18 cellular contexts compared by ENCODE assay signal in genomic region chr2:199310654-199311275, GRCh38.
A peak's percentile ranks its signal among the peaks of the same experiment; 100 is the strongest.
DNase-seq lines count a peak whose midpoint lies in the region; ATAC-seq and TF ChIP-seq lines count a peak whose summit lies in the region.
"Had no signal": no experiment of that assay in that cellular context is flagged by ENCODE, and none has a peak within 500 bp of the region (broad histone marks: within the 10 kb centered on the region; RNA-seq: fewer than 3 reads in every experiment).

No MANE protein-coding gene starts in this region.

- no CpG with 5 or more reads among the region's 5 CpGs for WGBS in neuronal stem cell (ENCODE audit: extremely low coverage in 2 of 2, insufficient read length in 2 of 2, insufficient replicate concordance in 1 of 2), 2 donors

- H2BK15ac ChIP-seq in neuronal stem cell (ENCODE audit: low read length), result no peak overlapping the region

- H3K4me1 ChIP-seq in neuronal stem cell (ENCODE audit: control insufficient read depth in 2 of 2, insufficient read depth in 1 of 2, low read depth in 1 of 2, low read length in 2 of 2), result peaks cover 0 to 14% of the 10 kb centered on the region in 2 donors

- no peak overlapping the region for H3K18ac ChIP-seq in neuronal stem cell (ENCODE audit: low read length)

- no peaks in the 10 kb centered on the region for H3K27me3 Mint-ChIP-seq in activated CD8-positive, alpha-beta T cell treated with anti-CD3 and anti-CD28 coated beads for 36 hours
- no peaks in the 10 kb centered on the region for H3K27me3 Mint-ChIP-seq in stimulated activated memory B cell treated with anti-CD40 and anti-IgM and Interleukin-4, amounts not matched to agents 10 μg/mL and 1 μg/mL and 100 μg/mL, for 72 hours
- H3K27me3 Mint-ChIP-seq: activated CD4-positive, alpha-beta memory T cell treated with anti-CD3 and anti-CD28 coated beads, Interleukin-2, amount 10 ng/mL, durations not matched to agents 7 days and 5 days; activated naive CD4-positive, alpha-beta T cell treated with anti-CD3 and anti-CD28 coated beads, Interleukin-2, amount 50 U/mL, for 24 hours; T-cell had no signal

- CTCF ChIA-PET in activated CD8-positive, alpha-beta T cell treated with anti-CD3 and anti-CD28 coated beads for 36 hours (lab: Charles Lee), result no interaction called here

- no peak overlapping the region for H3K9ac ChIP-seq in neuronal stem cell (ENCODE audit: low read depth, low read length, poor library complexity)

- TF ChIP-seq CTCF in activated CD8-positive, alpha-beta T cell treated with anti-CD3 and anti-CD28 coated beads for 36 hours (IDR thresholded peaks at IDR 0.05), result no peak

- no peak overlapping the region for H4K91ac ChIP-seq in neuronal stem cell (ENCODE audit: low read depth, low read length, poor library complexity)

- no peaks in the 10 kb centered on the region for H3K9me3 Mint-ChIP-seq in activated CD8-positive, alpha-beta T cell treated with anti-CD3 and anti-CD28 coated beads for 36 hours
- no peaks in the 10 kb centered on the region for H3K9me3 Mint-ChIP-seq in stimulated activated memory B cell treated with anti-CD40 and anti-IgM and Interleukin-4, amounts not matched to agents 10 μg/mL and 1 μg/mL and 100 μg/mL, for 72 hours
- H3K9me3 Mint-ChIP-seq: activated CD4-positive, alpha-beta memory T cell treated with anti-CD3 and anti-CD28 coated beads, Interleukin-2, amount 10 ng/mL, durations not matched to agents 7 days and 5 days; activated naive CD4-positive, alpha-beta T cell treated with anti-CD3 and anti-CD28 coated beads, Interleukin-2, amount 50 U/mL, for 24 hours; CD8-positive, alpha-beta T cell had no signal

- no peak overlapping the region for H4K8ac ChIP-seq in neuronal stem cell (ENCODE audit: low read depth, low read length)

- H3K79me1 ChIP-seq in neuronal stem cell (ENCODE audit: low read depth, low read length), result no peaks in the 10 kb centered on the region

- peaks cover 0 to 2% of the 10 kb centered on the region in 2 donors for H3K36me3 ChIP-seq in neuronal stem cell (replicated peaks in 1 of 2; ENCODE audit: control insufficient read depth in 2 of 2, insufficient read depth in 2 of 2, low read length in 2 of 2)

- intact Hi-C loops in activated CD8-positive, alpha-beta T cell treated with anti-CD3 and anti-CD28 coated beads for 36 hours (cut with micrococcal nuclease), result no loop called here

- no peaks in the 10 kb centered on the region for H3K27me3 ChIP-seq in neuronal stem cell (ENCODE audit: control insufficient read depth in 3 of 3, insufficient read depth in 3 of 3, low read depth in 1 of 3, low read length in 3 of 3)

- H3K27ac Mint-ChIP-seq in activated CD8-positive, alpha-beta T cell treated with anti-CD3 and anti-CD28 coated beads for 36 hours, result no peak overlapping the region
- H3K27ac Mint-ChIP-seq in stimulated activated memory B cell treated with anti-CD40 and anti-IgM and Interleukin-4, amounts not matched to agents 10 μg/mL and 1 μg/mL and 100 μg/mL, for 72 hours, result no peak overlapping the region
- H3K27ac Mint-ChIP-seq: activated CD4-positive, alpha-beta memory T cell treated with anti-CD3 and anti-CD28 coated beads, Interleukin-2, amount 10 ng/mL, durations not matched to agents 7 days and 5 days; activated naive CD4-positive, alpha-beta T cell treated with anti-CD3 and anti-CD28 coated beads, Interleukin-2, amount 50 U/mL, for 24 hours; CD8-positive, alpha-beta T cell; T-cell had no signal

- no peak overlapping the region for H3K23ac ChIP-seq in neuronal stem cell (ENCODE audit: low read depth, low read length, poor library complexity)

- H3K4me3 Mint-ChIP-seq in activated CD8-positive, alpha-beta T cell treated with anti-CD3 and anti-CD28 coated beads for 36 hours, result no peak overlapping the region
- no peak overlapping the region for H3K4me3 Mint-ChIP-seq in stimulated activated memory B cell treated with anti-CD40 and anti-IgM and Interleukin-4, amounts not matched to agents 10 μg/mL and 1 μg/mL and 100 μg/mL, for 72 hours
- H3K4me3 Mint-ChIP-seq: activated CD4-positive, alpha-beta memory T cell treated with anti-CD3 and anti-CD28 coated beads, Interleukin-2, amount 10 ng/mL, durations not matched to agents 7 days and 5 days; activated naive CD4-positive, alpha-beta T cell treated with anti-CD3 and anti-CD28 coated beads, Interleukin-2, amount 50 U/mL, for 24 hours; CD8-positive, alpha-beta T cell; T-cell had no signal

- no peak for ATAC-seq in activated CD8-positive, alpha-beta T cell treated with anti-CD3 and anti-CD28 coated beads for 36 hours
- ATAC-seq in HG03159 (IDR thresholded peaks at IDR 0.05; ENCODE audit: unreplicated experiment), result no peak
- ATAC-seq in stimulated activated memory B cell treated with anti-CD40 and anti-IgM and Interleukin-4, amounts not matched to agents 10 μg/mL and 1 μg/mL and 100 μg/mL, for 72 hours, result no peak
- ATAC-seq: CD8-positive, alpha-beta T cell; left lobe of liver; right cardiac atrium; T-cell had no signal

- no peaks in the 10 kb centered on the region for H3K36me3 Mint-ChIP-seq in activated CD8-positive, alpha-beta T cell treated with anti-CD3 and anti-CD28 coated beads for 36 hours (ENCODE audit: low read depth)
- no peaks in the 10 kb centered on the region for H3K36me3 Mint-ChIP-seq in stimulated activated memory B cell treated with anti-CD40 and anti-IgM and Interleukin-4, amounts not matched to agents 10 μg/mL and 1 μg/mL and 100 μg/mL, for 72 hours
- H3K36me3 Mint-ChIP-seq: activated naive CD4-positive, alpha-beta T cell treated with anti-CD3 and anti-CD28 coated beads, Interleukin-2, amount 50 U/mL, for 24 hours; CD8-positive, alpha-beta T cell; T-cell had no signal

- no peaks in the 10 kb centered on the region for H3K9me3 ChIP-seq in neuronal stem cell (replicated peaks in 1 of 2; ENCODE audit: control insufficient read depth in 2 of 2, insufficient read depth in 1 of 2, low read depth in 1 of 2, low read length in 2 of 2)

- no peak overlapping the region for H2BK120ac ChIP-seq in neuronal stem cell (ENCODE audit: low read depth, low read length)

- H2AK5ac ChIP-seq in neuronal stem cell (ENCODE audit: low read depth, low read length), result no peak overlapping the region

- H3K27ac ChIP-seq in neuronal stem cell (replicated peaks; ENCODE audit: low read length), result no peak overlapping the region
- H3K27ac ChIP-seq: RWPE1 had no signal

- H3K4me2 ChIP-seq in neuronal stem cell (ENCODE audit: insufficient read depth, low read length, poor library complexity, severe bottlenecking), result no peak overlapping the region

- no peaks in the 10 kb centered on the region for H3K4me1 Mint-ChIP-seq in activated CD8-positive, alpha-beta T cell treated with anti-CD3 and anti-CD28 coated beads for 36 hours (ENCODE audit: low read depth)
- no peaks in the 10 kb centered on the region for H3K4me1 Mint-ChIP-seq in stimulated activated memory B cell treated with anti-CD40 and anti-IgM and Interleukin-4, amounts not matched to agents 10 μg/mL and 1 μg/mL and 100 μg/mL, for 72 hours
- H3K4me1 Mint-ChIP-seq: activated CD4-positive, alpha-beta memory T cell treated with anti-CD3 and anti-CD28 coated beads, Interleukin-2, amount 10 ng/mL, durations not matched to agents 7 days and 5 days; activated naive CD4-positive, alpha-beta T cell treated with anti-CD3 and anti-CD28 coated beads, Interleukin-2, amount 50 U/mL, for 24 hours; T-cell had no signal

- H3K14ac ChIP-seq in neuronal stem cell (ENCODE audit: low read length), result no peak overlapping the region

- no peak overlapping the region for H2BK5ac ChIP-seq in neuronal stem cell (ENCODE audit: low read length)

- POLR2A ChIA-PET in activated CD8-positive, alpha-beta T cell treated with anti-CD3 and anti-CD28 coated beads for 36 hours (lab: Charles Lee), result no interaction called here

- no peak overlapping the region for H3K4ac ChIP-seq in neuronal stem cell (ENCODE audit: low read length)

- no peak overlapping the region for H3K4me3 ChIP-seq in neuronal stem cell (ENCODE audit: low read length in 2 of 2)

- no peak overlapping the region for H2BK12ac ChIP-seq in neuronal stem cell (ENCODE audit: low read length)

- DNase-seq in D341Med (ENCODE audit: low spot score), result peak; percentile 18
- peak; percentile 63 for DNase-seq in NCI-H146 (lab: John Stamatoyannopoulos, UW)
- peak; percentile 53 for DNase-seq in NCI-H2227 (lab: John Stamatoyannopoulos, UW; ENCODE audit: unreplicated experiment)
- DNase-seq in SHP77 (lab: John Stamatoyannopoulos, UW), result peak; percentile 92
- DNase-seq in activated CD8-positive, alpha-beta T cell treated with anti-CD3 and anti-CD28 coated beads for 36 hours, result no peak
- no peak for DNase-seq in neuronal stem cell (ENCODE audit: low spot score)
- DNase-seq: ACHN; activated CD4-positive, alpha-beta memory T cell treated with anti-CD3 and anti-CD28 coated beads, Interleukin-2, amount 10 ng/mL, durations not matched to agents 7 days and 5 days; activated T-cell treated with anti-CD3 and anti-CD28 coated beads, Interleukin-2, amount 50 U/mL, for 48 hours; CD8-positive, alpha-beta T cell; NK-92 treated with Interleukin-12 subunit alpha and Interleukin-12 subunit beta, amount 100 ng/mL, for 24 hours; right cardiac atrium; T-cell had no signal

- H2AFZ ChIP-seq in neuronal stem cell (ENCODE audit: low read length), result no peak overlapping the region

Comparison
In these comparisons a context has a peak if more than half of its experiments do, and no peak if none do; other contexts are left out.
1. DNase-seq: peak in D341Med (single experiment), NCI-H146 (single experiment), NCI-H2227 (single experiment) and SHP77 (2 of 2); none in activated CD8-positive, alpha-beta T cell treated with anti-CD3 and anti-CD28 coated beads for 36 hours (single experiment) and neuronal stem cell (single experiment).